17 cellular contexts compared by ENCODE assay signal in genomic region chr5:73644385-73644963, GRCh38. TPM values are rescaled to one million over a fixed set of nuclear protein-coding genes. Genes with fewer than 3 reads are reported as not detected.
"Had no signal": no experiment of that assay in that cellular context is flagged by ENCODE, and none has a peak within 500 bp of the region (broad histone marks: within the 10 kb centered on the region; RNA-seq: fewer than 3 reads in every experiment).

No MANE protein-coding gene starts in this region.

- H3K27me3 ChIP-seq: tibial artery had no signal

- DNase-seq: activated CD4-positive, alpha-beta T cell treated with anti-CD3 and anti-CD28 coated beads for 1 hour; activated CD4-positive, alpha-beta T cell treated with anti-CD3 and anti-CD28 coated beads, Interleukin-2, amount 50 U/mL, for 48 hours; activated CD8-positive, alpha-beta memory T cell treated with anti-CD3 and anti-CD28 coated beads, Interleukin-2, amount 10 ng/mL, durations not matched to agents 7 days and 5 days; activated effector memory CD4-positive, alpha-beta T cell treated with anti-CD3 and anti-CD28 coated beads, Interleukin-2, amount 50 U/mL, for 16 hours; activated T-cell treated with anti-CD3 and anti-CD28 coated beads, Interleukin-2, amount 50 U/mL, for 4 hours; amygdala; cerebellar nuclear complex; effector memory CD8-positive, alpha-beta T cell; erythroblast; mucosa of descending colon; natural killer cell; nucleus accumbens; right cardiac atrium; small intestine; T-helper 2 cell; tibial artery had no signal

- H3K36me3 ChIP-seq: tibial artery had no signal

- ATAC-seq: activated CD8-positive, alpha-beta memory T cell treated with anti-CD3 and anti-CD28 coated beads, Interleukin-2, amount 10 ng/mL, durations not matched to agents 7 days and 5 days; activated naive CD4-positive, alpha-beta T cell treated with anti-CD3 and anti-CD28 coated beads, Interleukin-2, amount 50 U/mL, for 72 hours; activated T-cell treated with anti-CD3 and anti-CD28 coated beads, Interleukin-2, amount 50 U/mL, for 4 hours; effector memory CD8-positive, alpha-beta T cell; mucosa of descending colon; natural killer cell; right cardiac atrium had no signal

- H3K27ac ChIP-seq: tibial artery had no signal

- H3K4me3 ChIP-seq: mucosa of descending colon, tibial artery had no signal

- H3K9me3 ChIP-seq: mucosa of descending colon, tibial artery had no signal

RNA-seq across cellular contexts. Expression of gene ARHGEF28, which starts 18.5 kb away (rescaled TPM):
- total RNA-seq: activated CD8-positive, alpha-beta memory T cell treated with anti-CD3 and anti-CD28 coated beads, Interleukin-2, amount 10 ng/mL, durations not matched to agents 7 days and 5 days had no signal
